ENCODE assay signal across 8 cellular contexts in genomic region chr11:9385288-9385902, GRCh38. TPM values are rescaled to one million over a fixed set of nuclear protein-coding genes. Genes with fewer than 3 reads are reported as not detected.
DNase-seq lines count a peak whose midpoint lies in the region; ATAC-seq, FAIRE-seq and TF ChIP-seq lines count a peak whose summit lies in the region.

No MANE protein-coding gene starts in this region.

- peaks cover 0 to 8% (median 0%) of the 10 kb centered on the region in 5 donors for H3K36me3 Mint-ChIP-seq in naive thymus-derived CD4-positive, alpha-beta T cell

- no peak overlapping the region for H2AFZ ChIP-seq in endothelial cell of umbilical vein (ENCODE audit: low read depth, low read length)

- H3K4me1 Mint-ChIP-seq in naive thymus-derived CD4-positive, alpha-beta T cell: peaks cover 25 to 58% (median 45%) of the 10 kb centered on the region in 7 donors

- peak overlapping the region; percentile 90 for H3K4me2 ChIP-seq in endothelial cell of umbilical vein (ENCODE audit: insufficient read depth, low read length)

- H3K27me3 ChIP-seq in endothelial cell of umbilical vein (ENCODE audit: control insufficient read depth in 2 of 2, insufficient read depth in 2 of 2, low read length in 2 of 2): no peaks in the 10 kb centered on the region
- H3K27me3 ChIP-seq in naive thymus-derived CD4-positive, alpha-beta T cell (ENCODE audit: control insufficient read depth in 2 of 2, insufficient read depth in 2 of 2, low read length in 2 of 2): no peaks in the 10 kb centered on the region

- H3K27me3 Mint-ChIP-seq in naive thymus-derived CD4-positive, alpha-beta T cell: no peaks in the 10 kb centered on the region

- FAIRE-seq in endothelial cell of umbilical vein (lab: Jason Lieb, UNC): no peak

- dilution Hi-C loops in endothelial cell of umbilical vein (cut with MboI; ENCODE audit: extremely low pct_ligation_motif_present, low sequenced_read_pairs): no loop called here

- peaks cover 59% of the 10 kb centered on the region for H3K79me2 ChIP-seq in endothelial cell of umbilical vein (ENCODE audit: control insufficient read depth, insufficient read depth, low read length)

- POLR2A ChIA-PET in endothelial cell of umbilical vein (lab: Charles Lee): interaction anchor here (0.5 to 1.5 kb wide), 4 partner anchors 21 to 75 kb away, joined by 3 to 6 read pairs (median 3); partner anchors contain the start of genes TMEM41B and ZNF143
- POLR2A ChIA-PET in naive thymus-derived CD4-positive, alpha-beta T cell (lab: Charles Lee): interaction anchor here (0.7 to 4.2 kb wide), 11 partner anchors 8 to 219 kb away, joined by 3 to 35 read pairs (median 3); partner anchors contain the start of genes TMEM41B and ZNF143

- H3K4me1 ChIP-seq in endothelial cell of umbilical vein (ENCODE audit: control insufficient read depth, extremely low read depth, insufficient read depth, low read length): peaks cover 18% of the 10 kb centered on the region
- peaks cover 11 to 15% of the 10 kb centered on the region in 2 donors for H3K4me1 ChIP-seq in naive thymus-derived CD4-positive, alpha-beta T cell (ENCODE audit: control insufficient read depth in 2 of 2, insufficient read depth in 2 of 2, low read length in 2 of 2)

- H3K27ac ChIP-seq in endothelial cell of umbilical vein (ENCODE audit: insufficient read depth, low read depth, low read length): peak overlapping the region; percentile 76
- peak overlapping the region; percentile 88 for H3K27ac ChIP-seq in naive thymus-derived CD4-positive, alpha-beta T cell (ENCODE audit: low read depth, low read length)

- ATAC-seq in HG03139 (IDR thresholded peaks at IDR 0.05; ENCODE audit: unreplicated experiment): peak; percentile 10
- ATAC-seq in SK-N-SH treated with all-trans-retinoic acid at 6 μM for 48 hours: peak; percentile 73
- ATAC-seq in naive thymus-derived CD4-positive, alpha-beta T cell: no peak
- ATAC-seq in GM18519 (IDR thresholded peaks at IDR 0.05; ENCODE audit: low FRiP score, unreplicated experiment): no peak

- CTCF ChIA-PET in endothelial cell of umbilical vein (lab: Charles Lee): interaction anchor here (0.6 to 3.4 kb wide), 23 partner anchors 10 to 220 kb away, joined by 3 to 20 read pairs (median 4); partner anchors contain the start of genes DENND5A and TMEM41B
- CTCF ChIA-PET in naive thymus-derived CD4-positive, alpha-beta T cell (lab: Charles Lee): interaction anchor here (0.8 kb wide), 1 partner anchor 74 kb away, joined by 3 read pairs; no protein-coding TSS in a partner anchor

- H3K36me3 ChIP-seq in endothelial cell of umbilical vein (ENCODE audit: control insufficient read depth in 2 of 2, extremely low read depth in 1 of 2, insufficient read depth in 2 of 2, low read length in 2 of 2): peaks cover 2% of the 10 kb centered on the region in 2 experiments
- peaks cover 0 to 5% (median 0%) of the 10 kb centered on the region in 3 experiments for H3K36me3 ChIP-seq in naive thymus-derived CD4-positive, alpha-beta T cell (ENCODE audit: control insufficient read depth in 2 of 3, insufficient read depth in 3 of 3, low read length in 3 of 3)

- H3K9me3 ChIP-seq in endothelial cell of umbilical vein (replicated peaks; ENCODE audit: control insufficient read depth, insufficient read depth, low read length): no peaks in the 10 kb centered on the region
- no peaks in the 10 kb centered on the region for H3K9me3 ChIP-seq in naive thymus-derived CD4-positive, alpha-beta T cell (ENCODE audit: control insufficient read depth in 2 of 3, low read length in 3 of 3)

- peak overlapping the region; percentile 65 to 90 (median 68) for H3K4me3 ChIP-seq in endothelial cell of umbilical vein (replicated peaks in 1 of 3; ENCODE audit: insufficient read depth in 1 of 3, low read depth in 1 of 3, low read length in 3 of 3)
- H3K4me3 ChIP-seq in naive thymus-derived CD4-positive, alpha-beta T cell (ENCODE audit: low read length): peak overlapping the region; percentile 78

- DNase-seq in activated CD8-positive, alpha-beta memory T cell treated with anti-CD3 and anti-CD28 coated beads for 48 hours (ENCODE audit: low read depth in 2 of 3, low spot score in 2 of 3): peak in 2 of 3 experiments; percentile 13 to 17
- DNase-seq in activated CD8-positive, alpha-beta memory T cell treated with anti-CD3 and anti-CD28 coated beads, Interleukin-2, amount 50 U/mL, for 4 hours: no peak
- DNase-seq in endothelial cell of umbilical vein (ENCODE audit: low read depth, low spot score) (no peak), SHP77 treated with DMSO at 0.1 percent for 48 hours (lab: John Stamatoyannopoulos, UW) (no peak)
- DNase-seq in naive thymus-derived CD4-positive, alpha-beta T cell: peak in 2 of 9 donors; percentile 9 to 31

- peak overlapping the region; percentile 79 to 94 (median 91) for H3K27ac Mint-ChIP-seq in naive thymus-derived CD4-positive, alpha-beta T cell

- peak overlapping the region; percentile 89 to 98 (median 94) for H3K4me3 Mint-ChIP-seq in naive thymus-derived CD4-positive, alpha-beta T cell

- H3K9ac ChIP-seq in endothelial cell of umbilical vein (replicated peaks; ENCODE audit: extremely low read depth, insufficient read depth, low read length): peak overlapping the region; percentile 93

- TF ChIP-seq CTCF in endothelial cell of umbilical vein (IDR thresholded peaks at IDR 0.05; ENCODE audit: extremely low read depth in 1 of 2, insufficient read depth in 1 of 2, low read depth in 1 of 2, low read length in 2 of 2): no peak

- intact Hi-C loops in endothelial cell of umbilical vein (cut with micrococcal nuclease): loop anchor here (1.0 to 10.0 kb wide), 5 partner anchors 71 to 371 kb away; partner anchors contain the start of genes DENND5A, TMEM41B and ZNF143
- intact Hi-C loops in naive thymus-derived CD4-positive, alpha-beta T cell (cut with micrococcal nuclease): loop anchor here in 1 of 2 donors (1.0 to 10.0 kb wide), 5 partner anchors 8 to 919 kb away; partner anchors contain the start of genes ADM, TMEM9B and WEE1

- no TSS peak for BruUV-seq in endothelial cell of umbilical vein (replicated peaks; lab: Mats Ljungman, UMichigan)

- no peaks in the 10 kb centered on the region for H3K9me3 Mint-ChIP-seq in naive thymus-derived CD4-positive, alpha-beta T cell

- no peak for TF ChIP-seq POLR2A in endothelial cell of umbilical vein (IDR thresholded peaks at IDR 0.05; ENCODE audit: low read depth, low read length)

- H4K20me1 ChIP-seq in endothelial cell of umbilical vein (replicated peaks; ENCODE audit: control insufficient read depth, extremely low read depth, insufficient read depth, low read length): peaks cover 20% of the 10 kb centered on the region

- no peaks in the 10 kb centered on the region for H3K9me1 ChIP-seq in endothelial cell of umbilical vein (replicated peaks; ENCODE audit: control insufficient read depth, extremely low read depth, insufficient read depth, low read length)

TF ChIP-seq in endothelial cell of umbilical vein, 7 proteins besides CTCF, POLR2A, EP300 and RAD21:
- TF ChIP-seq, protein P1, sequence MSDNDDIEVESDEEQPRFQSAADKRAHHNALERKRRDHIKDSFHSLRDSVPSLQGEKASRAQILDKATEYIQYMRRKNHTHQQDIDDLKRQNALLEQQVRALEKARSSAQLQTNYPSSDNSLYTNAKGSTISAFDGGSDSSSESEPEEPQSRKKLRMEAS (IDR thresholded peaks at IDR 0.05; ENCODE audit: insufficient read depth, insufficient read length): no peak
- no peak for TF ChIP-seq JUN (IDR thresholded peaks at IDR 0.05; ENCODE audit: borderline replicate concordance, insufficient read depth, insufficient read length, low read depth)

RNA-seq across cellular contexts. Expression of gene IPO7, which starts 0.9 kb away (rescaled TPM):
- total RNA-seq in endothelial cell of umbilical vein: 161 and 170 TPM in 2 replicates
- 23.0 and 32.9 TPM in 2 replicates for polyA plus RNA-seq in endothelial cell of umbilical vein
- 42.3 and 43.3 TPM in 2 replicates for polyA plus RNA-seq in endothelial cell of umbilical vein (2011; cell fraction: cytosol; rRNA removed)
- 38.4 and 62.9 TPM in 2 replicates for polyA plus RNA-seq in endothelial cell of umbilical vein (2011; cell fraction: nucleus; rRNA removed)
- polyA plus RNA-seq in endothelial cell of umbilical vein (2012): 94.7 and 111 TPM in 2 replicates
- 84.7 and 99.7 TPM in 2 replicates for polyA minus RNA-seq in endothelial cell of umbilical vein
- polyA minus RNA-seq in endothelial cell of umbilical vein (2011; cell fraction: cytosol; rRNA and poly(A)+ RNA removed): 604 TPM
- polyA minus RNA-seq in endothelial cell of umbilical vein (2011; cell fraction: nucleus; rRNA and poly(A)+ RNA removed): 70.8 and 145 TPM in 2 replicates
- total RNA-seq in naive thymus-derived CD4-positive, alpha-beta T cell: 100 to 1,000 TPM in 1 of 5 experiments, 10 to 100 TPM in 4; 47.3 to 105 (median 61.3) TPM
- 1 to 10 TPM; 4.1 to 7.7 TPM for polyA plus RNA-seq in naive thymus-derived CD4-positive, alpha-beta T cell

Comparison
In these comparisons a context has a peak if more than half of its experiments do, and no peak if none do; other contexts are left out.
1. DNase-seq: peak in activated CD8-positive, alpha-beta memory T cell treated with anti-CD3 and anti-CD28 coated beads for 48 hours (2 of 3); none in activated CD8-positive, alpha-beta memory T cell treated with anti-CD3 and anti-CD28 coated beads, Interleukin-2, amount 50 U/mL, for 4 hours (single experiment), endothelial cell of umbilical vein (single experiment) and SHP77 treated with DMSO at 0.1 percent for 48 hours (single experiment).
2. ATAC-seq: peak in HG03139 (single experiment) and SK-N-SH treated with all-trans-retinoic acid at 6 μM for 48 hours (single experiment); none in naive thymus-derived CD4-positive, alpha-beta T cell (single experiment) and GM18519 (single experiment).